Comparison of ENCODE assay signal across 11 cellular contexts in the genomic region with DNA sequence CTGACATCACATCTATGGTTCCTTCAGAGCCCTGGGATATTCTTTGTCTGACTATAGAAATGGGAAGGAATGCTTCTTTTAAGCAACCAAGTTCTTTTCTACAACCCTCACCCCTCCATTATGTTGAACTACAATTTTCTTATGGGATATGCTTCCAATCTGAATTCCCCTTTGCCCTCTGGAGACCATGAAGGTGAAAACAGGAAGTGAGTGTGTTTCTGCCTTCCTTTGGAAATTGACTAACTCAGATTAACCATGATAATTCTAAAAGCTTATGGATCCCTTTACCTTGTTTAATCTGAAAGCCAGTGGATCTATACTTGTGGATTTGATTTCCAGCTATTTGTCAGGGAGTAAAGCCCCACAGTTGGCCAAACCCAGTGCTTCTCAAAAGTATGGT.
"Had no signal": no experiment of that assay in that cellular context is flagged by ENCODE, and none has a peak within 500 bp of the region (broad histone marks: within the 10 kb centered on the region; RNA-seq: fewer than 3 reads in every experiment).

No MANE protein-coding gene starts in this region.

- H3K4me3 ChIP-seq: GM23248, GM23338, HAP-1 had no signal

- H2AFZ ChIP-seq: GM23248, GM23338 had no signal

- FAIRE-seq: H1, H54 had no signal

- H3K27ac ChIP-seq: GM23248 had no signal

- H3K4me2 ChIP-seq: GM23338 had no signal

- ATAC-seq: GM23338, HCT116 had no signal

- H3K9me3 ChIP-seq: HAP-1 had no signal

- H3K36me3 ChIP-seq: HAP-1 had no signal

- H3K9ac ChIP-seq: GM23248 had no signal

- DNase-seq: GM23248, GOT3, H7, H9, HCEC 1CT, HFFc6 had no signal

- H3K4me1 ChIP-seq: HAP-1 had no signal
